Comparison of ENCODE assay signal across 18 cellular contexts in the genomic region with DNA sequence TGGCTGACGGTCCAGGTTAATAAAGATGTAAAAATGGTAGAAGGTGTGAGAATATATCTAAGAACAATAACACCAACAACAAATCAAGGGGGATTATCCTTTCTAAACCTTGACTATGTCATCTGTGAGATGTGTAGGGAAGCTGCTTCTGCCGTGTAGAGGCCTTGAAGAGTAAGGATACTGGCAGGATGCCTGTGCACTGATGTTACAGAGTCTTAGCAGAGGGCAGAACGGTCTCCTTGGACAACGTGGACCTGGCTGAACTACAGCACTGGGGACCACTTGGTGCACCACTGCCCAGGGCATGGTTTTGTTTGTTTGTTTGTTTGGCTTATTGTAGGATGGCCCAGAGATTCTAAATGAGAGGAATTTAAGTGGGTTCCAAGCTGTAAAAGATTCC. TPM values are rescaled to one million over a fixed set of nuclear protein-coding genes. Genes with fewer than 3 reads are reported as not detected.
DNase-seq lines count a peak whose midpoint lies in the region; FAIRE-seq and TF ChIP-seq lines count a peak whose summit lies in the region.
"Had no signal": no experiment of that assay in that cellular context is flagged by ENCODE, and none has a peak within 500 bp of the region (broad histone marks: within the 10 kb centered on the region; RNA-seq: fewer than 3 reads in every experiment).

No MANE protein-coding gene starts in this region.

- no peak overlapping the region for H2BK12ac ChIP-seq in H1 (ENCODE audit: low read depth, low read length)

- no peak overlapping the region for H2BK5ac ChIP-seq in H1 (ENCODE audit: low read depth, low read length)

- no peak overlapping the region for H3K23ac ChIP-seq in H1 (ENCODE audit: insufficient read length)

- H3K9ac ChIP-seq in H1 (replicated peaks in 1 of 4; ENCODE audit: extremely low read depth in 1 of 4, low read depth in 3 of 4, low read length in 3 of 4): no peak overlapping the region

- no peak overlapping the region for H2BK15ac ChIP-seq in H1 (ENCODE audit: low read length)

- H2AFZ ChIP-seq in H1 (ENCODE audit: low read length): no peak overlapping the region

- no peak for FAIRE-seq in H1 (lab: Jason Lieb, UNC)
- FAIRE-seq: HTR-8/SVneo, RCC 7860 had no signal

- no peak overlapping the region for H3K14ac ChIP-seq in H1 (ENCODE audit: insufficient read length)

- no peak overlapping the region for H2AK5ac ChIP-seq in H1 (ENCODE audit: low read depth, low read length)

- no peak for TF ChIP-seq EP300 in H1 (IDR thresholded peaks at IDR 0.05; ENCODE audit: borderline replicate concordance in 1 of 2, low read depth in 2 of 2, low read length in 2 of 2)

- in situ Hi-C loops in HAP-1 (cut with MboI; ENCODE audit: low sequenced_read_pairs): no loop called here

- H3K79me1 ChIP-seq in H1 (ENCODE audit: low read depth, low read length): no peaks in the 10 kb centered on the region

- no peaks in the 10 kb centered on the region for H4K20me1 ChIP-seq in H1 (replicated peaks in 1 of 2; ENCODE audit: control insufficient read depth in 1 of 2, insufficient read depth in 2 of 2, low read length in 2 of 2)

- H4K5ac ChIP-seq in H1 (ENCODE audit: insufficient read length, low read depth, low read length): no peak overlapping the region

- TF ChIP-seq POLR2A in H1 (IDR thresholded peaks at IDR 0.05; ENCODE audit: control extremely low read depth in 1 of 2, low read depth in 2 of 2, low read length in 2 of 2): no peak

- peak; percentile 37 for DNase-seq in ELR (ENCODE audit: low read depth)
- peak; percentile 18 for DNase-seq in GOT3 (lab: John Stamatoyannopoulos, UW)
- no peak for DNase-seq in H1 (ENCODE audit: low read depth in 1 of 2, low spot score in 2 of 2)
- DNase-seq in HAP-1 (ENCODE audit: low spot score in 2 of 2): no peak
- no peak for DNase-seq in activated naive CD4-positive, alpha-beta T cell treated with Interleukin-2 at 50 U/mL for 16 hours
- DNase-seq in activated T-cell treated with anti-CD3 and anti-CD28 coated beads, Interleukin-2, amount 50 U/mL, for 1 hour: no peak
- no peak for DNase-seq in NCI-H1930 (lab: John Stamatoyannopoulos, UW)
- DNase-seq: CD8-positive, alpha-beta T cell; DND-41; H7; NCI-H1417; NCI-H2029 treated with DMSO at 0.1 percent for 48 hours; NCI-H510A; NCI-H82 had no signal

- no peak overlapping the region for H3K4me3 ChIP-seq in H1 (ENCODE audit: extremely low read depth in 1 of 4, insufficient read depth in 2 of 4, low read depth in 3 of 4, low read length in 4 of 4)
- H3K4me3 ChIP-seq in neutrophil (ENCODE audit: low read depth in 1 of 2, low read length in 1 of 2): peak overlapping the region in 1 of 2 experiments; percentile 7
- H3K4me3 ChIP-seq in HAP-1: no peak overlapping the region

- H3K23me2 ChIP-seq in H1 (ENCODE audit: low read depth, low read length): no peaks in the 10 kb centered on the region

- no peak overlapping the region for H3K4ac ChIP-seq in H1 (replicated peaks; ENCODE audit: insufficient read length, low read depth, low read length)

- no peak overlapping the region for H2BK20ac ChIP-seq in H1 (ENCODE audit: low read length)

- no peak overlapping the region for H4K8ac ChIP-seq in H1 (ENCODE audit: extremely low read depth, insufficient read depth, low read length)

- no peak overlapping the region for H4K91ac ChIP-seq in H1 (replicated peaks; ENCODE audit: insufficient read length, low read length)

- no peak overlapping the region for H3K4me2 ChIP-seq in H1 (ENCODE audit: insufficient read depth in 1 of 2, low read depth in 2 of 2, low read length in 2 of 2)

- H3K27ac ChIP-seq in H1 (ENCODE audit: low read depth, low read length): peak overlapping the region; percentile 48; the same call in 1 of the 2 replicates
- H3K27ac ChIP-seq in neutrophil: peak overlapping the region; percentile 84

- no peak overlapping the region for H2BK120ac ChIP-seq in H1 (replicated peaks; ENCODE audit: low read depth, low read length)

- TF ChIP-seq CTCF in H1 (IDR thresholded peaks at IDR 0.05; ENCODE audit: control extremely low read depth in 1 of 3, insufficient read depth in 1 of 3, low read depth in 1 of 3, low read length in 3 of 3) (no peak), neutrophil (IDR thresholded peaks at IDR 0.05) (no peak)

- no peak for TF ChIP-seq RAD21 in H1 (IDR thresholded peaks at IDR 0.05 in 1 of 2, conservative IDR thresholded peaks at IDR 0.05 in 1 of 2; ENCODE audit: low read depth in 2 of 2, low read length in 2 of 2)

- H3K18ac ChIP-seq in H1 (ENCODE audit: extremely low read depth, low read length): no peak overlapping the region

- no peaks in the 10 kb centered on the region for H3K9me3 ChIP-seq in H1 (ENCODE audit: insufficient read depth in 2 of 2, low read depth in 1 of 2, low read length in 1 of 2)
- H3K9me3 ChIP-seq in neutrophil: no peaks in the 10 kb centered on the region
- no peaks in the 10 kb centered on the region for H3K9me3 ChIP-seq in HAP-1

- H3K36me3 ChIP-seq in H1 (ENCODE audit: control insufficient read depth in 2 of 4, insufficient read depth in 4 of 4, low read length in 3 of 4) (no peaks in the 10 kb centered on the region), neutrophil (peaks cover 4% of the 10 kb centered on the region), HAP-1 (replicated peaks) (no peaks in the 10 kb centered on the region; the same call in 1 of the 2 replicates)

- no peaks in the 10 kb centered on the region for H3K79me2 ChIP-seq in H1 (ENCODE audit: control insufficient read depth in 1 of 2, insufficient read depth in 2 of 2, low read length in 2 of 2)

- WGBS in H1 (ENCODE audit: extremely low coverage in 1 of 2, insufficient coverage in 1 of 2, insufficient read length in 1 of 2, insufficient replicate concordance in 2 of 2, low coverage in 1 of 2, low lambda C conversion rate in 2 of 2, missing lambda C conversion rate in 1 of 2), 2 experiments: 87% methylated on average over 4 of the region's 4 CpGs; no CpG with 5 or more reads in 1 of the 2 experiments

- POLR2A ChIA-PET in H1 (lab: Charles Lee; ENCODE audit: partially characterized antibody): no interaction called here

- no peaks in the 10 kb centered on the region for H3K4me1 ChIP-seq in H1 (replicated peaks in 1 of 4; ENCODE audit: control insufficient read depth in 3 of 4, insufficient read depth in 4 of 4, low read length in 3 of 4)
- peaks cover 31 to 47% of the 10 kb centered on the region in 2 experiments for H3K4me1 ChIP-seq in neutrophil (ENCODE audit: control insufficient read depth in 1 of 2, insufficient read depth in 1 of 2, low read depth in 1 of 2, low read length in 1 of 2)
- no peaks in the 10 kb centered on the region for H3K4me1 ChIP-seq in HAP-1

- H3K27me3 ChIP-seq in H1 (replicated peaks in 1 of 4; ENCODE audit: control insufficient read depth in 3 of 4, extremely low read depth in 1 of 4, insufficient read depth in 3 of 4, low read length in 3 of 4) (no peaks in the 10 kb centered on the region), neutrophil (no peaks in the 10 kb centered on the region), HAP-1 (ENCODE audit: low read depth) (no peaks in the 10 kb centered on the region)

- CTCF ChIA-PET in H1 (lab: Charles Lee; ENCODE audit: partially characterized antibody): interaction anchor here (0.7 to 1.5 kb wide), 2 partner anchors 22 to 154 kb away, joined by 3 to 4 read pairs; no protein-coding TSS in a partner anchor

- H3K56ac ChIP-seq in H1 (replicated peaks; ENCODE audit: insufficient read length, low read depth, low read length): no peak overlapping the region

TF ChIP-seq in H1, 55 proteins besides CTCF, POLR2A, EP300 and RAD21:
- TF ChIP-seq, protein P1, sequence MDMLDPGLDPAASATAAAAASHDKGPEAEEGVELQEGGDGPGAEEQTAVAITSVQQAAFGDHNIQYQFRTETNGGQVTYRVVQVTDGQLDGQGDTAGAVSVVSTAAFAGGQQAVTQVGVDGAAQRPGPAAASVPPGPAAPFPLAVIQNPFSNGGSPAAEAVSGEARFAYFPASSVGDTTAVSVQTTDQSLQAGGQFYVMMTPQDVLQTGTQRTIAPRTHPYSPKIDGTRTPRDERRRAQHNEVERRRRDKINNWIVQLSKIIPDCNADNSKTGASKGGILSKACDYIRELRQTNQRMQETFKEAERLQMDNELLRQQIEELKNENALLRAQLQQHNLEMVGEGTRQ (IDR thresholded peaks at IDR 0.05; ENCODE audit: low read length): no peak
- TF ChIP-seq POU5F1 (IDR thresholded peaks at IDR 0.05; ENCODE audit: low read depth, low read length): no peak
- TF ChIP-seq KDM1A (IDR thresholded peaks at IDR 0.05; ENCODE audit: borderline replicate concordance, low read length): no peak
- TF ChIP-seq SIX5 (IDR thresholded peaks at IDR 0.05; ENCODE audit: low read depth, low read length): no peak
- TF ChIP-seq MAFK (IDR thresholded peaks at IDR 0.05; ENCODE audit: low read depth, low read length): no peak
- TF ChIP-seq RNF2 (IDR thresholded peaks at IDR 0.05; ENCODE audit: borderline replicate concordance, low read depth, low read length, missing control alignments, poor library complexity, severe bottlenecking): no peak

RNA-seq across cellular contexts. Expression of a gene that starts 33.5 kb away (rescaled TPM):
- 1.8 and 2.0 TPM in 2 replicates for total RNA-seq in H1 (2021; fragmentation: NEBNext Ultra II Directional; extraction: Animal tissue kit (Norgen Biotek cat#: 25700))
- 0.23 and 0.93 TPM in 2 replicates for polyA plus RNA-seq in H1 (2011; rRNA removed)
- polyA plus RNA-seq in H1 (2011; cell fraction: cytosol; rRNA removed): 0.54 TPM
- 1.1 TPM for polyA plus RNA-seq in H1 (2011; cell fraction: nucleus; rRNA removed)
- polyA plus RNA-seq in H1 (2012, experiment 1 of 2): 0.80 to 1.7 TPM (median 1.2 TPM) in 4 replicates
- polyA plus RNA-seq in H1 (2012, experiment 2 of 2): 0.26 TPM
- polyA plus RNA-seq in H1 (2013, experiment 1 of 2): 2.6 TPM
- polyA plus RNA-seq in H1 (2013, experiment 2 of 2): 2.9 TPM
- polyA minus RNA-seq in H1 (2011; rRNA and poly(A)+ RNA removed): 0.19 and 0.46 TPM in 2 replicates
- polyA minus RNA-seq in H1 (2011; cell fraction: cytosol; rRNA and poly(A)+ RNA removed): not detected
- polyA minus RNA-seq in H1 (2011; cell fraction: nucleus; rRNA and poly(A)+ RNA removed): 1.2 TPM
- polyA plus RNA-seq: IgD-negative memory B cell had no signal

Comparison
In these comparisons a context has a peak if more than half of its experiments do, and no peak if none do; other contexts are left out.
1. DNase-seq: peak in ELR (single experiment) and GOT3 (single experiment); none in H1 (0 of 2), HAP-1 (0 of 2), activated naive CD4-positive, alpha-beta T cell treated with Interleukin-2 at 50 U/mL for 16 hours (single experiment), activated T-cell treated with anti-CD3 and anti-CD28 coated beads, Interleukin-2, amount 50 U/mL, for 1 hour (single experiment) and NCI-H1930 (0 of 2).